16 cellular contexts compared by ENCODE assay signal in genomic region chr2:11742702-11743530, GRCh38. TPM values are rescaled to one million over a fixed set of nuclear protein-coding genes. Genes with fewer than 3 reads are reported as not detected.
A peak's percentile ranks its signal among the peaks of the same experiment; 100 is the strongest.
DNase-seq lines count a peak whose midpoint lies in the region; ATAC-seq, FAIRE-seq and TF ChIP-seq lines count a peak whose summit lies in the region.
"Had no signal": no experiment of that assay in that cellular context is flagged by ENCODE, and none has a peak within 500 bp of the region (broad histone marks: within the 10 kb centered on the region; RNA-seq: fewer than 3 reads in every experiment).

No MANE protein-coding gene starts in this region.

- H3K4me1 ChIP-seq in BLaER1 treated with 17β-estradiol and CSF1 and Interleukin-3, amounts not matched to agents 10 nM and 100 nM = peaks cover 43 to 66% (median 52%) of the 10 kb centered on the region in 10 experiments
- H3K4me1 ChIP-seq in HCT116 (ENCODE audit: control insufficient read depth in 1 of 2, insufficient read depth in 2 of 2, low read length in 2 of 2) (peaks cover 51 to 70% of the 10 kb centered on the region in 2 experiments), K562 (replicated peaks in 1 of 2; ENCODE audit: control insufficient read depth in 2 of 2, insufficient read depth in 2 of 2, low read length in 2 of 2) (peaks cover 48 to 57% of the 10 kb centered on the region in 2 experiments; a peak in 4 of 5 replicates)

- RAD21 ChIA-PET in HCT116 (lab: Charles Lee; ENCODE audit: low non-redundant PET in 1 of 2, low total read pairs in 2 of 2, uncharacterized antibody in 2 of 2, unreplicated experiment in 2 of 2) = interaction anchor here in 1 of 2 experiments (0.6 kb wide), 1 partner anchor 10 kb away, joined by 3 read pairs; no protein-coding TSS in a partner anchor

- DNase-seq in HCT116 (ENCODE audit: low read depth, low spot score) (no peak), K562 (ENCODE audit: extremely low read depth in 1 of 4, low spot score in 3 of 4) (peak in 2 of 4 experiments; percentile 33 to 52), mesothelial cell of epicardium (ENCODE audit: low spot score in 2 of 2, unreplicated experiment in 2 of 2) (no peak), cerebellar nuclear complex (lab: John Stamatoyannopoulos, UW) (no peak), glutamatergic neuron (no peak), SHP77 (lab: John Stamatoyannopoulos, UW) (no peak)
- DNase-seq: caudate nucleus; GF-D8; NCI-H2171 treated with DMSO at 0.1 percent for 48 hours; stimulated activated CD4-positive, alpha-beta T cell treated with anti-CD3 and anti-CD28 coated beads, Interleukin-4, amount 100 ng/mL, for 24 hours; stimulated activated naive CD4-positive, alpha-beta T cell had no signal

- peaks cover under 1 to 12% (median 4%) of the 10 kb centered on the region in 11 experiments; a peak in 17 of 22 replicates for H4K20me1 ChIP-seq in BLaER1 treated with 17β-estradiol and CSF1 and Interleukin-3, amounts not matched to agents 10 nM and 100 nM
- no peaks in the 10 kb centered on the region for H4K20me1 ChIP-seq in HCT116 (ENCODE audit: insufficient read depth)
- H4K20me1 ChIP-seq in K562 (replicated peaks; ENCODE audit: control insufficient read depth, insufficient read depth, low read length) = no peaks in the 10 kb centered on the region; the same call in 1 of the 2 replicates

- H3K4me3 Mint-ChIP-seq in mesothelial cell of epicardium = no peak overlapping the region
- no peak overlapping the region for H3K4me3 Mint-ChIP-seq in glutamatergic neuron (ENCODE audit: unreplicated experiment)
- H3K4me3 Mint-ChIP-seq: activated naive CD8-positive, alpha-beta T cell had no signal

- no peaks in the 10 kb centered on the region for H3K9me1 ChIP-seq in K562 (ENCODE audit: control insufficient read depth, insufficient read depth, low read length)

- no peaks in the 10 kb centered on the region for H3K9me3 ChIP-seq in BLaER1 treated with 17β-estradiol and CSF1 and Interleukin-3, amounts not matched to agents 10 nM and 100 nM (replicated peaks in 1 of 11)
- no peaks in the 10 kb centered on the region for H3K9me3 ChIP-seq in HCT116 (ENCODE audit: control insufficient read depth in 1 of 2, insufficient read depth in 1 of 2, low read depth in 1 of 2, low read length in 2 of 2)
- peaks cover 5% of the 10 kb centered on the region; the same call in 1 of the 2 replicates for H3K9me3 ChIP-seq in K562 (replicated peaks; ENCODE audit: control insufficient read depth, insufficient read depth, low read depth, low read length)
- H3K9me3 ChIP-seq: HAP-1, MG63 had no signal

- no peaks in the 10 kb centered on the region for H3K9me2 ChIP-seq in HCT116 (ENCODE audit: insufficient read depth)

- TF ChIP-seq CTCF in HCT116 (IDR thresholded peaks at IDR 0.05 in 2 of 3, conservative IDR thresholded peaks at IDR 0.05 in 1 of 3; ENCODE audit: borderline replicate concordance in 1 of 3, insufficient read depth in 1 of 3, low read depth in 2 of 3, low read length in 2 of 3) (no peak), K562 (IDR thresholded peaks at IDR 0.05 in 2 of 3, conservative IDR thresholded peaks at IDR 0.05 in 1 of 3; ENCODE audit: insufficient read depth in 2 of 3, low read depth in 1 of 3, low read length in 3 of 3) (no peak), mesothelial cell of epicardium (IDR thresholded peaks at IDR 0.05; ENCODE audit: unreplicated experiment) (no peak), glutamatergic neuron (IDR thresholded peaks at IDR 0.05; ENCODE audit: partially characterized antibody, unreplicated experiment) (no peak)

- H3K27me3 Mint-ChIP-seq in mesothelial cell of epicardium (ENCODE audit: low read depth) = no peaks in the 10 kb centered on the region
- H3K27me3 Mint-ChIP-seq in glutamatergic neuron (ENCODE audit: unreplicated experiment) = peaks cover 16% of the 10 kb centered on the region
- H3K27me3 Mint-ChIP-seq: activated naive CD8-positive, alpha-beta T cell had no signal

- FAIRE-seq in K562 (lab: Jason Lieb, UNC) = no peak

- in situ Hi-C loops in K562 (cut with MboI) = no loop called here

- ATAC-seq in HCT116 = no peak
- no peak for ATAC-seq in K562
- ATAC-seq: PC-3 had no signal

- 58% methylated on average over 17 of the region's 18 CpGs for WGBS in K562 (ENCODE audit: insufficient coverage, low coverage, missing lambda C conversion rate)

- CTCF ChIA-PET in HCT116 (lab: Charles Lee) = interaction anchor here (1.0 to 2.0 kb wide), 3 partner anchors 10 to 36 kb away, joined by 3 to 10 read pairs (median 3); no protein-coding TSS in a partner anchor
- CTCF ChIA-PET in K562 (lab: Yijun Ruan, JAX; ENCODE audit: low intra/inter-chr PET ratio) = no interaction called here

- peaks cover 35% of the 10 kb centered on the region for H3K4me1 Mint-ChIP-seq in mesothelial cell of epicardium
- peaks cover 24% of the 10 kb centered on the region for H3K4me1 Mint-ChIP-seq in glutamatergic neuron (ENCODE audit: low read depth, unreplicated experiment)

- TF ChIP-seq POLR2A in HCT116 (IDR thresholded peaks at IDR 0.05; ENCODE audit: borderline replicate concordance, extremely low read depth, insufficient read depth, insufficient read length) (no peak), K562 (conservative IDR thresholded peaks at IDR 0.05) (no peak)

- peak overlapping the region in 6 of 11 experiments; percentile 1 to 60 (median 46); a peak in 9 of 22 replicates for H3K9ac ChIP-seq in BLaER1 treated with 17β-estradiol and CSF1 and Interleukin-3, amounts not matched to agents 10 nM and 100 nM
- H3K9ac ChIP-seq in HCT116 (ENCODE audit: low read length) (no peak overlapping the region), K562 (ENCODE audit: insufficient read depth in 1 of 2, low read depth in 2 of 2, low read length in 2 of 2) (peak overlapping the region; percentile 37 to 69; a peak in 3 of 4 replicates)

- BruUV-seq in HCT116 (replicated peaks; lab: Mats Ljungman, UMichigan) (no TSS peak), K562 (replicated peaks; lab: Mats Ljungman, UMichigan) (no TSS peak)

- intact Hi-C loops in HCT116 (cut with micrococcal nuclease) = no loop called here
- intact Hi-C loops in K562 (cut with micrococcal nuclease) = no loop called here

- H3K27me3 ChIP-seq in BLaER1 treated with 17β-estradiol and CSF1 and Interleukin-3, amounts not matched to agents 10 nM and 100 nM = no peaks in the 10 kb centered on the region
- H3K27me3 ChIP-seq in HCT116 (ENCODE audit: insufficient read depth, low read length) (no peaks in the 10 kb centered on the region), K562 (ENCODE audit: control insufficient read depth in 2 of 2, insufficient read depth in 2 of 2, low read length in 2 of 2) (no peaks in the 10 kb centered on the region)
- H3K27me3 ChIP-seq: MG63 had no signal

- H3K36me3 Mint-ChIP-seq in mesothelial cell of epicardium (no peaks in the 10 kb centered on the region), glutamatergic neuron (ENCODE audit: unreplicated experiment) (no peaks in the 10 kb centered on the region)
- H3K36me3 Mint-ChIP-seq: activated naive CD8-positive, alpha-beta T cell had no signal

- H3K9me3 Mint-ChIP-seq in mesothelial cell of epicardium (no peaks in the 10 kb centered on the region), glutamatergic neuron (ENCODE audit: unreplicated experiment) (peaks cover 4% of the 10 kb centered on the region)

- peak overlapping the region; percentile 58 to 89 (median 83) for H3K4me2 ChIP-seq in BLaER1 treated with 17β-estradiol and CSF1 and Interleukin-3, amounts not matched to agents 10 nM and 100 nM
- peak overlapping the region; percentile 86 for H3K4me2 ChIP-seq in HCT116 (ENCODE audit: low read length)
- H3K4me2 ChIP-seq in K562 (ENCODE audit: insufficient read depth, low read length) = peak overlapping the region; percentile 87

- peak overlapping the region; percentile 49 for H3K27ac Mint-ChIP-seq in mesothelial cell of epicardium
- no peak overlapping the region for H3K27ac Mint-ChIP-seq in glutamatergic neuron (ENCODE audit: unreplicated experiment)

- peak overlapping the region in 9 of 11 experiments; percentile 44 to 93 (median 65); a peak in 18 of 22 replicates for H3K27ac ChIP-seq in BLaER1 treated with 17β-estradiol and CSF1 and Interleukin-3, amounts not matched to agents 10 nM and 100 nM
- H3K27ac ChIP-seq in HCT116 (ENCODE audit: low read depth, low read length) (peak overlapping the region; percentile 19), K562 (ENCODE audit: extremely low read depth, low read depth, low read length) (peak overlapping the region; percentile 53)

- no peak overlapping the region for H2AFZ ChIP-seq in HCT116 (ENCODE audit: low read depth, low read length, poor library complexity, severe bottlenecking)
- peak overlapping the region; percentile 88 for H2AFZ ChIP-seq in K562 (ENCODE audit: low read depth, low read length)

- no peak for TF ChIP-seq RAD21 in HCT116 (IDR thresholded peaks at IDR 0.05; ENCODE audit: low read depth)
- TF ChIP-seq RAD21 in K562 (CRISPR knock-in tag; conservative IDR thresholded peaks at IDR 0.05 in 1 of 2, IDR thresholded peaks at IDR 0.05 in 1 of 2) = no peak

- no peak overlapping the region for H3K4me3 ChIP-seq in BLaER1 treated with 17β-estradiol and CSF1 and Interleukin-3, amounts not matched to agents 10 nM and 100 nM
- H3K4me3 ChIP-seq in HCT116 (replicated peaks in 1 of 2; ENCODE audit: low read depth in 1 of 2, low read length in 2 of 2) = no peak overlapping the region
- H3K4me3 ChIP-seq in K562 = no peak overlapping the region
- H3K4me3 ChIP-seq: HAP-1, MG63 had no signal

- H3K79me2 ChIP-seq in HCT116 (ENCODE audit: insufficient read depth, low read length) (peaks cover 7% of the 10 kb centered on the region; the same call in 1 of the 2 replicates), K562 (ENCODE audit: control insufficient read depth, insufficient read depth, low read length) (peaks cover 14% of the 10 kb centered on the region)

- no peaks in the 10 kb centered on the region for H3K36me3 ChIP-seq in BLaER1 treated with 17β-estradiol and CSF1 and Interleukin-3, amounts not matched to agents 10 nM and 100 nM
- no peaks in the 10 kb centered on the region for H3K36me3 ChIP-seq in HCT116 (ENCODE audit: control insufficient read depth in 1 of 2, insufficient read depth in 2 of 2, low read length in 2 of 2)
- H3K36me3 ChIP-seq in K562 (ENCODE audit: control insufficient read depth, insufficient read depth, low read length) = no peaks in the 10 kb centered on the region; the same call in 2 of the 3 replicates
- H3K36me3 ChIP-seq: HAP-1 had no signal

- TF ChIP-seq EP300 in K562 (IDR thresholded peaks at IDR 0.05; ENCODE audit: low read length) = no peak

- POLR2A ChIA-PET in HCT116 (lab: Charles Lee) = interaction anchor here (1.0 kb wide), 1 partner anchor 11 kb away, joined by 3 read pairs; no protein-coding TSS in a partner anchor
- POLR2A ChIA-PET in K562 (lab: Yijun Ruan, JAX) = interaction anchor here (0.7 to 1.2 kb wide), 3 partner anchors 15 to 39 kb away, joined by 3 to 4 read pairs (median 3); no protein-coding TSS in a partner anchor

RNA-seq across cellular contexts. Expression of gene LPIN1, which starts 3.5 kb away (rescaled TPM):
- total RNA-seq in HCT116 (2021; ENCODE audit: unreplicated experiment) = 16.7 TPM
- polyA plus RNA-seq in HCT116 (2012) = 7.7 and 9.4 TPM in 2 replicates
- total RNA-seq in K562 (2011; cell fraction: chromatin; rRNA removed; ENCODE audit: low replicate concordance) = 261 and 278 TPM in 2 replicates
- 132 and 152 TPM in 2 replicates for total RNA-seq in K562 (2011; cell fraction: nucleolus; rRNA removed)
- total RNA-seq in K562 (2011; cell fraction: nucleoplasm; rRNA removed) = 219 and 247 TPM in 2 replicates
- total RNA-seq in K562 (2014; rRNA removed) = 25.1 and 33.4 TPM in 2 replicates
- total RNA-seq in K562 (2014; rRNA removed; fragmentation: Illumina TruSeq; extraction: Trizol) = 27.8 and 32.6 TPM in 2 replicates
- 25.3 and 27.8 TPM in 2 replicates for total RNA-seq in K562 (2015; rRNA removed; fragmentation: Illumina TruSeq; extraction: Trizol)
- 37.6 and 39.9 TPM in 2 replicates for total RNA-seq in K562 (2021)
- polyA plus RNA-seq in K562 (2011; rRNA removed) = 84.0 and 96.3 TPM in 2 replicates
- polyA plus RNA-seq in K562 (2011; cell fraction: cytosol; rRNA removed) = 38.4 and 54.3 TPM in 2 replicates
- 117 and 127 TPM in 2 replicates for polyA plus RNA-seq in K562 (2011; cell fraction: nucleus; rRNA removed)
- polyA plus RNA-seq in K562 (2012) = 22.4 and 25.9 TPM in 2 replicates
- polyA plus RNA-seq in K562 (2014; fragmentation: Illumina TruSeq; extraction: Trizol) = 30.1 and 32.5 TPM in 2 replicates
- polyA plus RNA-seq in K562 (2014; fragmentation: Nextera tagmentation; extraction: Ambion mirVana) = 10 to 100 TPM in 1 of 2 experiments, 1 to 10 TPM in 1; 9.2 to 12.7 TPM
- 36.0 and 36.4 TPM in 2 replicates for polyA plus RNA-seq in K562 (2014; rRNA removed)
- polyA minus RNA-seq in K562 (2011; rRNA and poly(A)+ RNA removed) = 66.6 and 83.7 TPM in 2 replicates
- 35.4 and 38.8 TPM in 2 replicates for polyA minus RNA-seq in K562 (2011; cell fraction: cytosol; rRNA and poly(A)+ RNA removed)
- 79.0 and 128 TPM in 2 replicates for polyA minus RNA-seq in K562 (2011; cell fraction: nucleus; rRNA and poly(A)+ RNA removed)
- total RNA-seq in mesothelial cell of epicardium = 34.9 to 36.6 TPM (median 36.1 TPM) in 3 replicates
- total RNA-seq in glutamatergic neuron (ENCODE audit: unreplicated experiment) = 142 TPM
